In the genomic region with DNA sequence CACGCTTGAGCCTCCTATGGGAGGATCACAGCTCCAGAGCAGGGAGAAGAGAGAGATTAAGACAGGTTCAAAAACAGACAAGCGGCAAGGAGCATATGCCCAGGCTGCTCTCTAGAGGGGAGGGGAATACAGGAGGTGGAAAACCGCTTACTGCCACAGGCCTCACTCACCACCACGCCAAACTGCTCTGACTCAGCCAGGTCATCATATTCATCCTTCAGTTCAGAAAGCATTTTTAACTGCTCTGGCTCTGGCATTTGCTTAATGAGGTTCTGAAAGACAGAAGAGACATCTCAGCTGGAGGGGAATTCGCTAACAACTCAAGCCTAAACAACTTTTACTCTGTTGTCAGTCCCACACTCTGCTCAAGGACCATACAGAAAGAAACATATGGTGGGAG, we compare ENCODE assay signal across 8 cellular contexts. TPM values are rescaled to one million over a fixed set of nuclear protein-coding genes. Genes with fewer than 3 reads are reported as not detected.
DNase-seq lines count a peak whose midpoint lies in the region; ATAC-seq, FAIRE-seq and TF ChIP-seq lines count a peak whose summit lies in the region.

No MANE protein-coding gene starts in this region.

- H3K4me3 ChIP-seq in foreskin fibroblast (ENCODE audit: low read depth in 1 of 2, low read length in 2 of 2), result no peak overlapping the region

- peak; percentile 33 for ATAC-seq in GM19455 (IDR thresholded peaks at IDR 0.05; ENCODE audit: unreplicated experiment)

- no peak for FAIRE-seq in HTR-8/SVneo (lab: Jason Lieb, UNC)

- CTCF ChIA-PET in HEK293T (lab: Yijun Ruan, JAX), result interaction anchor here (0.9 kb wide), 1 partner anchor 35 kb away, joined by 3 read pairs; no protein-coding TSS in a partner anchor

- peak; percentile 86 for DNase-seq in LHCN-M2 (ENCODE audit: low read depth)
- peak; percentile 75 to 76 for DNase-seq in foreskin fibroblast
- peak; percentile 67 for DNase-seq in stromal cell of bone marrow (ENCODE audit: low read depth)
- DNase-seq in NCI-H524 (lab: John Stamatoyannopoulos, UW), result no peak
- no peak for DNase-seq in HTR-8/SVneo (ENCODE audit: insufficient read length, low spot score)
- DNase-seq in NCI-H510A (lab: John Stamatoyannopoulos, UW), result no peak
- DNase-seq in HEK293T (ENCODE audit: extremely low spot score), result no peak

- POLR2A ChIA-PET in HEK293T (lab: Yijun Ruan, JAX), result no interaction called here

- TF ChIP-seq CTCF in foreskin fibroblast (IDR thresholded peaks at IDR 0.05; ENCODE audit: low read depth, low read length), result no peak

TF ChIP-seq in HEK293T, 16 proteins besides CTCF, POLR2A, EP300 and RAD21:
- TF ChIP-seq NFRKB (IDR thresholded peaks at IDR 0.05) (no peak), ZNF384 (IDR thresholded peaks at IDR 0.05) (no peak), CTBP1 (IDR thresholded peaks at IDR 0.05; ENCODE audit: borderline replicate concordance) (no peak), FOXK2 (IDR thresholded peaks at IDR 0.05) (no peak), ARNT (IDR thresholded peaks at IDR 0.05) (no peak), LEF1 (IDR thresholded peaks at IDR 0.05; ENCODE audit: borderline replicate concordance) (no peak), SUZ12 (IDR thresholded peaks at IDR 0.05) (no peak)

RNA-seq across cellular contexts. Expression of gene PCDHGC5, which starts 40.1 kb away (rescaled TPM):
- total RNA-seq in LHCN-M2 (2014; rRNA removed), result 1.7 and 2.0 TPM in 2 replicates
- 1.7 TPM for polyA plus RNA-seq in LHCN-M2 (2012)

RNA-seq across cellular contexts. Expression of gene PCDHGC4, which starts 44.2 kb away (rescaled TPM):
- total RNA-seq in LHCN-M2 (2014; rRNA removed), result 0.69 and 0.83 TPM in 2 replicates
- 0.32 TPM for polyA plus RNA-seq in LHCN-M2 (2012)

RNA-seq across cellular contexts. Expression of gene PCDHGC3, which starts 53.2 kb away (rescaled TPM):
- 96.0 and 98.3 TPM in 2 replicates for total RNA-seq in LHCN-M2 (2014; rRNA removed)
- polyA plus RNA-seq in LHCN-M2 (2012), result 166 TPM

Comparison
In these comparisons a context has a peak if more than half of its experiments do, and no peak if none do; other contexts are left out.
1. DNase-seq: peak in LHCN-M2 (single experiment), foreskin fibroblast (2 of 2) and stromal cell of bone marrow (single experiment); none in NCI-H524 (0 of 2), HTR-8/SVneo (single experiment), NCI-H510A (single experiment) and HEK293T (single experiment).